In the genomic region with DNA sequence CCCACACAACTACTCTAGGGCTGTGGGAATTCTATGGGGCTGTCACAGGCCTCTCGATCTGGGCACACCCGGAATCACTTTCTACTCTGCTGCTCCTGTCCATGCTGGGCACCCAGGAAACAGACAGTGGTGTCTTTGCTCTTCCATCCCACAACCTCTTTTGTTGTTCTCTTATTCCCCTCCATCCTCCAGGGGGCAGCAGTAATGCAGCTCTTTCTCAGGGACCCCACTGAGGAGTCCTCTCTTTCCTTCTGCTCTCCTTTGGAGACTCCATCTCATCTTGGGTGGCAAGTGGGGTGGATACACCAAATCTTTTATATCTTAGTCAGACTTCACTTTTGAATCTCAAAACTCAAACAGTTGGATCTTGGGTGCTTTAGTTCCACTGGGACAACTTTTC, we compare ENCODE assay signal across 16 cellular contexts.
DNase-seq lines count a peak whose midpoint lies in the region; ATAC-seq and TF ChIP-seq lines count a peak whose summit lies in the region.
"Had no signal": no experiment of that assay in that cellular context is flagged by ENCODE, and none has a peak within 500 bp of the region (broad histone marks: within the 10 kb centered on the region; RNA-seq: fewer than 3 reads in every experiment).

No MANE protein-coding gene starts in this region.

- H3K27me3 ChIP-seq in Karpas-422 (ENCODE audit: low read length), result no peaks in the 10 kb centered on the region
- H3K27me3 ChIP-seq: heart left ventricle, pancreas, stomach had no signal

- no peak overlapping the region for H3K9ac ChIP-seq in Karpas-422 (ENCODE audit: low read length)

- CTCF ChIA-PET in activated CD4-positive, alpha-beta T cell treated with anti-CD3 and anti-CD28 coated beads for 36 hours (lab: Charles Lee), result interaction anchor here (0.7 to 1.2 kb wide), 4 partner anchors 24 to 523 kb away, joined by 3 to 4 read pairs (median 4); no protein-coding TSS in a partner anchor

- H3K36me3 ChIP-seq in Karpas-422 (ENCODE audit: insufficient read depth, low read length), result no peaks in the 10 kb centered on the region
- H3K36me3 ChIP-seq: heart left ventricle, pancreas, stomach had no signal

- no peak overlapping the region for H2AFZ ChIP-seq in Karpas-422 (ENCODE audit: low read length)

- no peak overlapping the region for H3K27ac Mint-ChIP-seq in activated CD4-positive, alpha-beta T cell treated with anti-CD3 and anti-CD28 coated beads for 36 hours
- peak overlapping the region; percentile 37 for H3K27ac Mint-ChIP-seq in osteocyte (ENCODE audit: unreplicated experiment)

- no peak for ATAC-seq in activated CD4-positive, alpha-beta T cell treated with anti-CD3 and anti-CD28 coated beads for 36 hours
- ATAC-seq in GM19397 (IDR thresholded peaks at IDR 0.05; ENCODE audit: unreplicated experiment), result no peak
- ATAC-seq in GM21576 (IDR thresholded peaks at IDR 0.05; ENCODE audit: unreplicated experiment), result no peak
- ATAC-seq: heart left ventricle, pancreas had no signal

- no peak overlapping the region for H3K4me3 Mint-ChIP-seq in activated CD4-positive, alpha-beta T cell treated with anti-CD3 and anti-CD28 coated beads for 36 hours
- H3K4me3 Mint-ChIP-seq in osteocyte (ENCODE audit: unreplicated experiment), result no peak overlapping the region

- H3K4me3 ChIP-seq in Karpas-422 (ENCODE audit: low read length), result no peak overlapping the region
- H3K4me3 ChIP-seq in cardiac fibroblast (replicated peaks in 1 of 2; ENCODE audit: low read depth in 2 of 2, low read length in 2 of 2), result no peak overlapping the region
- H3K4me3 ChIP-seq: heart left ventricle, lung, pancreas, stomach had no signal

- no peaks in the 10 kb centered on the region for H3K9me3 ChIP-seq in Karpas-422 (ENCODE audit: low read length)
- H3K9me3 ChIP-seq: heart left ventricle, pancreas, stomach had no signal

- H3K79me2 ChIP-seq in Karpas-422 (ENCODE audit: low read length), result no peaks in the 10 kb centered on the region

- POLR2A ChIA-PET in activated CD4-positive, alpha-beta T cell treated with anti-CD3 and anti-CD28 coated beads for 36 hours (lab: Charles Lee), result no interaction called here

- H3K9me2 ChIP-seq in Karpas-422 (replicated peaks; ENCODE audit: insufficient read depth, low read length), result no peaks in the 10 kb centered on the region

- no peaks in the 10 kb centered on the region for H4K20me1 ChIP-seq in Karpas-422 (ENCODE audit: insufficient read depth, low read depth, low read length)

- H3K27ac ChIP-seq in Karpas-422 (ENCODE audit: low read length), result no peak overlapping the region
- H3K27ac ChIP-seq: heart left ventricle, pancreas, stomach had no signal

- no peaks in the 10 kb centered on the region for H3K36me3 Mint-ChIP-seq in activated CD4-positive, alpha-beta T cell treated with anti-CD3 and anti-CD28 coated beads for 36 hours (ENCODE audit: low read depth)
- no peaks in the 10 kb centered on the region for H3K36me3 Mint-ChIP-seq in osteocyte (ENCODE audit: unreplicated experiment)

- no peaks in the 10 kb centered on the region for H3K4me1 Mint-ChIP-seq in activated CD4-positive, alpha-beta T cell treated with anti-CD3 and anti-CD28 coated beads for 36 hours
- H3K4me1 Mint-ChIP-seq in osteocyte (ENCODE audit: unreplicated experiment), result peaks cover 13% of the 10 kb centered on the region

- intact Hi-C loops in activated CD4-positive, alpha-beta T cell treated with anti-CD3 and anti-CD28 coated beads for 36 hours (cut with DNase I, micrococcal nuclease), result loop anchor here in 1 of 2 experiments (10.0 kb wide), 1 partner anchor 834 kb away; no protein-coding TSS in a partner anchor

- H3K27me3 Mint-ChIP-seq in activated CD4-positive, alpha-beta T cell treated with anti-CD3 and anti-CD28 coated beads for 36 hours, result no peaks in the 10 kb centered on the region
- no peaks in the 10 kb centered on the region for H3K27me3 Mint-ChIP-seq in osteocyte (ENCODE audit: unreplicated experiment)

- no peak overlapping the region for H3K4me2 ChIP-seq in Karpas-422 (ENCODE audit: low read depth, low read length, poor library complexity, severe bottlenecking)

- TF ChIP-seq CTCF in cardiac fibroblast (IDR thresholded peaks at IDR 0.05; ENCODE audit: low read depth, low read length) (peak; percentile 40), osteocyte (IDR thresholded peaks at IDR 0.05) (peak; percentile 31)

- no peaks in the 10 kb centered on the region for H3K9me3 Mint-ChIP-seq in activated CD4-positive, alpha-beta T cell treated with anti-CD3 and anti-CD28 coated beads for 36 hours (ENCODE audit: low read depth)
- H3K9me3 Mint-ChIP-seq in osteocyte (ENCODE audit: unreplicated experiment), result no peaks in the 10 kb centered on the region

- H3K4me1 ChIP-seq in Karpas-422 (ENCODE audit: low read length), result peaks cover 8% of the 10 kb centered on the region
- H3K4me1 ChIP-seq: heart left ventricle, pancreas, stomach had no signal

- peak; percentile 15 for DNase-seq in activated CD4-positive, alpha-beta T cell treated with anti-CD3 and anti-CD28 coated beads for 36 hours
- no peak for DNase-seq in activated CD4-positive, alpha-beta T cell treated with anti-CD3 and anti-CD28 coated beads for 4 hours
- peak; percentile 60 for DNase-seq in Karpas-422
- DNase-seq in cardiac fibroblast (ENCODE audit: low read depth in 2 of 2), result no peak
- no peak for DNase-seq in osteocyte (ENCODE audit: extremely low spot score, unreplicated experiment)
- no peak for DNase-seq in hypothalamus (lab: John Stamatoyannopoulos, UW)
- DNase-seq: activated CD4-positive, alpha-beta T cell treated with anti-CD3 and anti-CD28 coated beads for 48 hours; activated naive CD4-positive, alpha-beta T cell; heart left ventricle; NCI-H1694; pancreas; stimulated activated CD4-positive, alpha-beta T cell treated with anti-CD3 and anti-CD28 coated beads, Interleukin-1b, Interleukin-23, amount 100 ng/mL, for 48 hours; stomach had no signal

Comparison
In these comparisons a context has a peak if more than half of its experiments do, and no peak if none do; other contexts are left out.
1. DNase-seq: peak in activated CD4-positive, alpha-beta T cell treated with anti-CD3 and anti-CD28 coated beads for 36 hours (single experiment) and Karpas-422 (single experiment); none in activated CD4-positive, alpha-beta T cell treated with anti-CD3 and anti-CD28 coated beads for 4 hours (0 of 2), cardiac fibroblast (0 of 2), osteocyte (single experiment) and hypothalamus (0 of 51).